In the genomic region with DNA sequence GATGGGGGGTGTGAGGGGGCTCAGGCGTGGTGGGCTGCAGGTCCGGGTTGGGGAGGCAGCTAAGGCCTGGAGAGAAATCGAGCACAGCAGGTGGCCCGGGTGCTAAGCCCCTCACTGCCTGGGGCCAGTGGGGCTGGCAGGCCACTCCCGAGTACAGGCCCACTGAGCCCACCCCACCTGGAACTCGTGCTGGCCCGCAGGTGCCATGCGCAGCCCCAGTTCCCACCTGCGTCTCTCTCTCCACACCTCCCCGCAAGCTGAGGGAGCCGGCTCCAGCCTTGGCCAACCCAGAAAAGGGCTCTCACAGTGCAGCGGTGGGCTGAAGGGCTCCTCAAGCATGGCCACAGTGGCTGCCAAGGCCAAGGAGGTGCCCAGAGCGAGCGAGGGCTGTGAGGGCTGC, we compare ENCODE assay signal across 24 cellular contexts.
"Had no signal": no experiment of that assay in that cellular context is flagged by ENCODE, and none has a peak within 500 bp of the region (broad histone marks: within the 10 kb centered on the region; RNA-seq: fewer than 3 reads in every experiment).

No MANE protein-coding gene starts in this region.

- H3K4me3 Mint-ChIP-seq: activated naive CD8-positive, alpha-beta T cell; brain; dendritic cell treated with granulocyte-macrophage colony-stimulating factor and Interleukin-4, amounts not matched to agents 40 ng/mL and 50 ng/mL, for 4 days; endodermal cell; naive B cell; nephron progenitor cell; T-helper 1 cell treated with Interleukin-12 subunit alpha and Interleukin-12 subunit beta and Interleukin-4 antibody, amounts not matched to agents 30 μg/mL and 1 μg/mL, for 36 hours had no signal

- H3K27ac ChIP-seq: esophagus muscularis mucosa, heart right ventricle, left ventricle myocardium inferior, pancreas, right atrium auricular region, spleen, tibial nerve, VCaP had no signal

- H3K4me1 ChIP-seq: esophagus muscularis mucosa, heart right ventricle, left ventricle myocardium inferior, pancreas, right atrium auricular region, spleen, tibial nerve had no signal

- H3K27ac Mint-ChIP-seq: activated naive CD8-positive, alpha-beta T cell; brain; dendritic cell treated with granulocyte-macrophage colony-stimulating factor and Interleukin-4, amounts not matched to agents 40 ng/mL and 50 ng/mL, for 4 days; endodermal cell; naive B cell; nephron progenitor cell; T-helper 1 cell treated with Interleukin-12 subunit alpha and Interleukin-12 subunit beta and Interleukin-4 antibody, amounts not matched to agents 30 μg/mL and 1 μg/mL, for 36 hours had no signal

- H3K27me3 Mint-ChIP-seq: activated naive CD8-positive, alpha-beta T cell; brain; dendritic cell treated with granulocyte-macrophage colony-stimulating factor and Interleukin-4, amounts not matched to agents 40 ng/mL and 50 ng/mL, for 4 days; naive B cell had no signal

- H3K4me1 Mint-ChIP-seq: brain, endodermal cell, naive B cell, nephron progenitor cell had no signal

- FAIRE-seq: pancreas, TTC549 had no signal

- ATAC-seq: heart right ventricle had no signal

- DNase-seq: activated CD4-positive, alpha-beta T cell treated with anti-CD3 and anti-CD28 coated beads for 4 hours; activated CD4-positive, alpha-beta T cell treated with anti-CD3 and anti-CD28 coated beads, Interleukin-2, amount 50 U/mL, for 4 hours; activated CD8-positive, alpha-beta memory T cell treated with anti-CD3 and anti-CD28 coated beads for 24 hours; activated effector memory CD4-positive, alpha-beta T cell treated with Interleukin-2 at 50 U/mL for 16 hours; activated naive CD4-positive, alpha-beta T cell treated with Interleukin-2 at 50 U/mL for 16 hours; caudate nucleus; endodermal cell; heart right ventricle; left ventricle myocardium inferior; naive B cell; nephron progenitor cell; spleen; stimulated activated naive CD4-positive, alpha-beta T cell treated with Interleukin-2 at 50 U/mL for 16 hours; T-helper 9 cell had no signal

- H3K27me3 ChIP-seq: esophagus muscularis mucosa, heart right ventricle, pancreas, right atrium auricular region, spleen, tibial nerve had no signal

- H3K4me3 ChIP-seq: esophagus muscularis mucosa, heart right ventricle, left ventricle myocardium inferior, pancreas, right atrium auricular region, spleen, tibial nerve had no signal

- H3K9me3 ChIP-seq: pancreas, right atrium auricular region had no signal

- H3K36me3 Mint-ChIP-seq: activated naive CD8-positive, alpha-beta T cell; brain; naive B cell had no signal

- H3K36me3 ChIP-seq: esophagus muscularis mucosa, heart right ventricle, left ventricle myocardium inferior, pancreas, right atrium auricular region, spleen, tibial nerve had no signal
